ENCODE assay signal across 14 cellular contexts in the genomic region with DNA sequence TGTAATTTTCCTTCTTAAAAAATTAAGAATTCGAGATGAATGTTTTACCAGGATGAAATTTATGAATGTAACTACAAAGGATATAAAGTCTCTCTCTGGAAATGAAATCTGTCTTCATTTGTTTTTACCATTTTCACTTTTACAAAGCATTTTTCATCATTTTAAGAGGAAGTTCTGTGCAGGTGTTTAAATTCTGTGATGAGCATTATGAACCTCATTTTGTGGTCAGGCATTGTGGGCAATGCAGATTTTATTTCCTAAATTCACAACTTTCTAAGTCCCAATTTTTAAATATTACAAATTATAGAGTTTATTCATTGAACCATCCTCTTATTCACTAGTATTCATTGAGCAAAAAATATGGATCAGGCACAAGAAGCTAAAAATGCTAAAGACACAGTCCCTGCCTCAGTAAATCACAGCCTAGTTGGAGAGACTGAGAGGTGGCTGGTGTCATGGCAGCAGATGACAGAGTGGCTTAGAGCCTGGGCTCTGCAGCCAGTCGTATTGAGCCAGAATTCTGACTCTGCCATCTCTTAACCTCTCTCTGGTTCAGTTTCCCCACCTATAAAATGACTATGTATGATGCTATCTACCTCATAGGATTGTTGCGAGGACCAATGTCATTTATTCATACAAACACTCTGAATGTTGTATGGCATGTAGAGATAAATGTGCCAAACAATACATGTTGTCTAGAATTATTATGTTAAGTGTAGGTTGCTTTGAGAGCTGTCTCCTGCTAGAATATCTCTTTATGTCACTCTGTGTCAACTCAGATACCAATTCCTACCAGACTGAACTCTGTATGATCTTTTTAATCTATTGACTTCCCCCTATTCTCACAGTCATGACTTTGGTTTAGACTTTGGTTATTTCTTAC. TPM values are rescaled to one million over a fixed set of nuclear protein-coding genes. Genes with fewer than 3 reads are reported as not detected.
DNase-seq lines count a peak whose midpoint lies in the region; ATAC-seq and TF ChIP-seq lines count a peak whose summit lies in the region.
"Had no signal": no experiment of that assay in that cellular context is flagged by ENCODE, and none has a peak within 500 bp of the region (broad histone marks: within the 10 kb centered on the region; RNA-seq: fewer than 3 reads in every experiment).

No MANE protein-coding gene starts in this region.

- peak overlapping the region; percentile 13 for H3K27ac Mint-ChIP-seq in activated CD4-positive, alpha-beta memory T cell treated with anti-CD3 and anti-CD28 coated beads for 36 hours
- no peak overlapping the region for H3K27ac Mint-ChIP-seq in activated CD4-positive, alpha-beta memory T cell treated with anti-CD3 and anti-CD28 coated beads, Interleukin-2, amount 10 ng/mL, durations not matched to agents 7 days and 5 days
- peak overlapping the region; percentile 12 for H3K27ac Mint-ChIP-seq in MCF 10A (ENCODE audit: low read depth, unreplicated experiment)
- H3K27ac Mint-ChIP-seq in stimulated activated naive B cell treated with anti-CD40 and anti-IgM and Interleukin-4, amounts not matched to agents 10 μg/mL and 1 μg/mL and 100 μg/mL, for 72 hours = peak overlapping the region; percentile 1

- TF ChIP-seq CTCF in MCF 10A (IDR thresholded peaks at IDR 0.05; ENCODE audit: unreplicated experiment) = no peak

- peak; percentile 44 for DNase-seq in activated CD4-positive, alpha-beta memory T cell treated with anti-CD3 and anti-CD28 coated beads for 36 hours
- no peak for DNase-seq in activated CD4-positive, alpha-beta memory T cell treated with anti-CD3 and anti-CD28 coated beads, Interleukin-2, amount 10 ng/mL, durations not matched to agents 7 days and 5 days
- peak; percentile 29 for DNase-seq in NAMALWA (ENCODE audit: low spot score)
- DNase-seq in MCF 10A (ENCODE audit: unreplicated experiment) = no peak
- no peak for DNase-seq in stimulated activated naive B cell treated with anti-CD40 and anti-IgM and Interleukin-4, amounts not matched to agents 10 μg/mL and 1 μg/mL and 100 μg/mL, for 72 hours
- DNase-seq in stimulated activated CD4-positive, alpha-beta T cell treated with anti-CD3 and anti-CD28 coated beads, Interleukin-2, amount 100 ng/mL, for 48 hours = no peak
- no peak for DNase-seq in SKM-1 (lab: John Stamatoyannopoulos, UW; ENCODE audit: unreplicated experiment)
- DNase-seq: ACHN; activated CD4-positive, alpha-beta T cell treated with anti-CD3 and anti-CD28 coated beads, Interleukin-2, amount 50 U/mL, for 4 hours; amniotic stem cell; dermis blood vessel endothelial cell; GM23248; NK-92 treated with Interleukin-12 subunit alpha and Interleukin-12 subunit beta, amount 100 ng/mL, for 24 hours had no signal

- no peaks in the 10 kb centered on the region for H3K36me3 Mint-ChIP-seq in activated CD4-positive, alpha-beta memory T cell treated with anti-CD3 and anti-CD28 coated beads for 36 hours
- H3K36me3 Mint-ChIP-seq in activated CD4-positive, alpha-beta memory T cell treated with anti-CD3 and anti-CD28 coated beads, Interleukin-2, amount 10 ng/mL, durations not matched to agents 7 days and 5 days (ENCODE audit: low read depth) = no peaks in the 10 kb centered on the region
- no peaks in the 10 kb centered on the region for H3K36me3 Mint-ChIP-seq in MCF 10A (ENCODE audit: insufficient read depth, unreplicated experiment)
- H3K36me3 Mint-ChIP-seq in stimulated activated naive B cell treated with anti-CD40 and anti-IgM and Interleukin-4, amounts not matched to agents 10 μg/mL and 1 μg/mL and 100 μg/mL, for 72 hours = peaks cover 0 to 2% of the 10 kb centered on the region in 2 donors

- POLR2A ChIA-PET in activated CD4-positive, alpha-beta memory T cell treated with anti-CD3 and anti-CD28 coated beads for 36 hours (lab: Charles Lee) = no interaction called here
- POLR2A ChIA-PET in activated CD4-positive, alpha-beta memory T cell treated with anti-CD3 and anti-CD28 coated beads, Interleukin-2, amount 10 ng/mL, durations not matched to agents 7 days and 5 days (lab: Charles Lee) = interaction anchor here (1.5 kb wide), 1 partner anchor 21 kb away, joined by 8 read pairs; no protein-coding TSS in a partner anchor
- POLR2A ChIA-PET in MCF 10A (lab: Yijun Ruan, JAX) = interaction anchor here (0.8 to 5.4 kb wide), 8 partner anchors 9 to 90 kb away, joined by 3 to 55 read pairs (median 6); a partner anchor contains a TSS

- peaks cover 24% of the 10 kb centered on the region for H3K4me1 Mint-ChIP-seq in activated CD4-positive, alpha-beta memory T cell treated with anti-CD3 and anti-CD28 coated beads for 36 hours (ENCODE audit: low read depth)
- H3K4me1 Mint-ChIP-seq in activated CD4-positive, alpha-beta memory T cell treated with anti-CD3 and anti-CD28 coated beads, Interleukin-2, amount 10 ng/mL, durations not matched to agents 7 days and 5 days = peaks cover 29% of the 10 kb centered on the region
- H3K4me1 Mint-ChIP-seq in MCF 10A (ENCODE audit: insufficient read depth, unreplicated experiment) = peaks cover 26% of the 10 kb centered on the region
- H3K4me1 Mint-ChIP-seq in stimulated activated naive B cell treated with anti-CD40 and anti-IgM and Interleukin-4, amounts not matched to agents 10 μg/mL and 1 μg/mL and 100 μg/mL, for 72 hours = peaks cover 20 to 57% of the 10 kb centered on the region in 2 donors

- intact Hi-C loops in activated CD4-positive, alpha-beta memory T cell treated with anti-CD3 and anti-CD28 coated beads for 36 hours (cut with micrococcal nuclease) = no loop called here
- intact Hi-C loops in MCF 10A (cut with micrococcal nuclease) = no loop called here

- BruUV-seq in MCF 10A (replicated peaks; lab: Mats Ljungman, UMichigan) = no TSS peak

- no peak overlapping the region for H3K4me3 Mint-ChIP-seq in activated CD4-positive, alpha-beta memory T cell treated with anti-CD3 and anti-CD28 coated beads for 36 hours
- no peak overlapping the region for H3K4me3 Mint-ChIP-seq in activated CD4-positive, alpha-beta memory T cell treated with anti-CD3 and anti-CD28 coated beads, Interleukin-2, amount 10 ng/mL, durations not matched to agents 7 days and 5 days
- no peak overlapping the region for H3K4me3 Mint-ChIP-seq in MCF 10A (ENCODE audit: unreplicated experiment)
- H3K4me3 Mint-ChIP-seq in stimulated activated naive B cell treated with anti-CD40 and anti-IgM and Interleukin-4, amounts not matched to agents 10 μg/mL and 1 μg/mL and 100 μg/mL, for 72 hours = no peak overlapping the region

- H3K27me3 Mint-ChIP-seq in activated CD4-positive, alpha-beta memory T cell treated with anti-CD3 and anti-CD28 coated beads for 36 hours = no peaks in the 10 kb centered on the region
- H3K27me3 Mint-ChIP-seq in activated CD4-positive, alpha-beta memory T cell treated with anti-CD3 and anti-CD28 coated beads, Interleukin-2, amount 10 ng/mL, durations not matched to agents 7 days and 5 days = no peaks in the 10 kb centered on the region
- H3K27me3 Mint-ChIP-seq in MCF 10A (ENCODE audit: insufficient read depth, unreplicated experiment) = no peaks in the 10 kb centered on the region
- no peaks in the 10 kb centered on the region for H3K27me3 Mint-ChIP-seq in stimulated activated naive B cell treated with anti-CD40 and anti-IgM and Interleukin-4, amounts not matched to agents 10 μg/mL and 1 μg/mL and 100 μg/mL, for 72 hours

- CTCF ChIA-PET in activated CD4-positive, alpha-beta memory T cell treated with anti-CD3 and anti-CD28 coated beads for 36 hours (lab: Charles Lee) = no interaction called here
- CTCF ChIA-PET in activated CD4-positive, alpha-beta memory T cell treated with anti-CD3 and anti-CD28 coated beads, Interleukin-2, amount 10 ng/mL, durations not matched to agents 7 days and 5 days (lab: Charles Lee) = no interaction called here
- CTCF ChIA-PET in MCF 10A (lab: Yijun Ruan, JAX) = no interaction called here

- peaks cover 9% of the 10 kb centered on the region for H3K9me3 Mint-ChIP-seq in activated CD4-positive, alpha-beta memory T cell treated with anti-CD3 and anti-CD28 coated beads for 36 hours
- no peaks in the 10 kb centered on the region for H3K9me3 Mint-ChIP-seq in activated CD4-positive, alpha-beta memory T cell treated with anti-CD3 and anti-CD28 coated beads, Interleukin-2, amount 10 ng/mL, durations not matched to agents 7 days and 5 days
- H3K9me3 Mint-ChIP-seq in MCF 10A (ENCODE audit: unreplicated experiment) = no peaks in the 10 kb centered on the region
- H3K9me3 Mint-ChIP-seq in stimulated activated naive B cell treated with anti-CD40 and anti-IgM and Interleukin-4, amounts not matched to agents 10 μg/mL and 1 μg/mL and 100 μg/mL, for 72 hours = peaks cover under 1 to 2% of the 10 kb centered on the region in 2 donors

- ATAC-seq in stimulated activated naive B cell treated with anti-CD40 and anti-IgM and Interleukin-4, amounts not matched to agents 10 μg/mL and 1 μg/mL and 100 μg/mL, for 72 hours (replicated peaks) = peak; percentile 81 to 87
- ATAC-seq in esophagus mucosa = no peak

RNA-seq across cellular contexts. Expression of a gene that starts 7.5 kb away (rescaled TPM):
- 10 to 100 TPM; 36.8 to 37.0 TPM for total RNA-seq in activated CD4-positive, alpha-beta memory T cell treated with anti-CD3 and anti-CD28 coated beads for 36 hours
- 10 to 100 TPM; 60.1 to 60.8 TPM for total RNA-seq in activated CD4-positive, alpha-beta memory T cell treated with anti-CD3 and anti-CD28 coated beads, Interleukin-2, amount 10 ng/mL, durations not matched to agents 7 days and 5 days
- total RNA-seq in MCF 10A (2022) (103 and 104 TPM in 2 replicates), esophagus mucosa (14.6 TPM)

Comparison
In these comparisons a context has a peak if more than half of its experiments do, and no peak if none do; other contexts are left out.
1. DNase-seq: peak in activated CD4-positive, alpha-beta memory T cell treated with anti-CD3 and anti-CD28 coated beads for 36 hours (single experiment) and NAMALWA (single experiment); none in activated CD4-positive, alpha-beta memory T cell treated with anti-CD3 and anti-CD28 coated beads, Interleukin-2, amount 10 ng/mL, durations not matched to agents 7 days and 5 days (single experiment), MCF 10A (single experiment), stimulated activated naive B cell treated with anti-CD40 and anti-IgM and Interleukin-4, amounts not matched to agents 10 μg/mL and 1 μg/mL and 100 μg/mL, for 72 hours (single experiment), stimulated activated CD4-positive, alpha-beta T cell treated with anti-CD3 and anti-CD28 coated beads, Interleukin-2, amount 100 ng/mL, for 48 hours (0 of 2) and SKM-1 (single experiment).